Comparison of ENCODE assay signal across 37 cellular contexts in the genomic region with DNA sequence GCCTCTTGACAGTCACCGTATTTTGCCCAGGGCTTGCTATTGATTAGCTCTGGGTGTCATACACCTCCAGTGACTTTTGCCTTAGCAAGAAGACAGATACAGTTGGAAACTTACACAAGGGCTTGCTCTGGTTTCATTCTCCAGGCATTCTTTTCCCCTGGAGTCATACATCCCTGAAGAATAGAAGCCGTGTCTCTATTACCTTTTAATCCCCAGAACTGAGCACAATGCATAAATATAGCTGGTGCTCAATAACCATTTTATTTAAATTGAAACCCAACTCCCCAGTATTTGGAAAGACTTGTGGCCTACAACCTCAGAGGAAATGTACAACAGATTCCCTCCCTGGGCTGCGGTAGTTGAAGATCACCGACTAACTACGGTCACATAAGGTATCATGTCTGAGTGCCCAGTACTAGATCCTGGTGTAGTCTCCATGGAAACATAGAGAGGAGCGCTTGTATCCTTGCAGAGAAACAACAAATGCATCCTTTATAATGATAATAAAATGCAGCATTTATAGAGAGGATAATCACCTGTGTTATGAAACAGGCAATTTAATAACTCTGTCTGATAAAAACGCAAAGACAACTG.
"Had no signal": no experiment of that assay in that cellular context is flagged by ENCODE, and none has a peak within 500 bp of the region (broad histone marks: within the 10 kb centered on the region; RNA-seq: fewer than 3 reads in every experiment).

No MANE protein-coding gene starts in this region.

- H3K4me1 Mint-ChIP-seq: activated CD4-positive, alpha-beta T cell treated with anti-CD3 and anti-CD28 coated beads for 36 hours; activated CD4-positive, alpha-beta T cell treated with anti-CD3 and anti-CD28 coated beads, Interleukin-2, amount 10 ng/mL, durations not matched to agents 7 days and 5 days; activated naive CD8-positive, alpha-beta T cell treated with anti-CD3 and anti-CD28 coated beads for 36 hours; activated T-helper 17 cell treated with anti-CD3 and anti-CD28 coated beads, Interleukin-2, amount 50 U/mL, for 72 hours; WTC11 had no signal

- H3K4me3 Mint-ChIP-seq: activated CD4-positive, alpha-beta memory T cell treated with anti-CD3 and anti-CD28 coated beads, Interleukin-2, amount 10 ng/mL, durations not matched to agents 7 days and 5 days; activated CD4-positive, alpha-beta T cell treated with anti-CD3 and anti-CD28 coated beads for 36 hours; activated CD4-positive, alpha-beta T cell treated with anti-CD3 and anti-CD28 coated beads, Interleukin-2, amount 10 ng/mL, durations not matched to agents 7 days and 5 days; activated CD8-positive, alpha-beta memory T cell treated with anti-CD3 and anti-CD28 coated beads, Interleukin-2, amount 10 ng/mL, durations not matched to agents 7 days and 5 days; activated CD8-positive, alpha-beta T cell treated with anti-CD3 and anti-CD28 coated beads, Interleukin-2, amount 10 ng/mL, durations not matched to agents 7 days and 5 days; activated naive CD4-positive, alpha-beta T cell treated with anti-CD3 and anti-CD28 coated beads for 36 hours; activated naive CD8-positive, alpha-beta T cell treated with anti-CD3 and anti-CD28 coated beads for 36 hours; activated T-cell treated with anti-CD3 and anti-CD28 coated beads, Interleukin-2, amount 50 U/mL, for 24 hours; activated T-helper 17 cell treated with anti-CD3 and anti-CD28 coated beads, Interleukin-2, amount 50 U/mL, for 72 hours; T-helper 1 cell treated with Interleukin-12 subunit alpha and Interleukin-12 subunit beta and Interleukin-4 antibody, amounts not matched to agents 30 μg/mL and 1 μg/mL, for 36 hours; T-helper 2 cell treated with Interferon-gamma antibody and Interleukin-4, amounts not matched to agents 5 μg/mL and 100 μg/mL, for 36 hours; WTC11 had no signal

- H3K4me1 ChIP-seq: adrenal gland, body of pancreas, breast epithelium had no signal

- ATAC-seq: activated CD4-positive, alpha-beta T cell treated with anti-CD3 and anti-CD28 coated beads for 36 hours; activated CD4-positive, CD25-positive, alpha-beta regulatory T cell treated with anti-CD3 and anti-CD28 coated beads, Interleukin-2, amount 50 U/mL, for 24 hours; activated CD8-positive, alpha-beta memory T cell treated with anti-CD3 and anti-CD28 coated beads, Interleukin-2, amount 10 ng/mL, durations not matched to agents 7 days and 5 days; activated CD8-positive, alpha-beta T cell treated with anti-CD3 and anti-CD28 coated beads, Interleukin-2, amount 10 ng/mL, durations not matched to agents 7 days and 5 days; activated naive CD4-positive, alpha-beta T cell treated with anti-CD3 and anti-CD28 coated beads, Interleukin-2, amount 50 U/mL, for 72 hours; activated T-helper 17 cell treated with anti-CD3 and anti-CD28 coated beads, Interleukin-2, amount 50 U/mL, for 72 hours; body of pancreas; WTC11 had no signal

- H3K27ac Mint-ChIP-seq: activated CD4-positive, alpha-beta memory T cell treated with anti-CD3 and anti-CD28 coated beads, Interleukin-2, amount 10 ng/mL, durations not matched to agents 7 days and 5 days; activated CD4-positive, alpha-beta T cell treated with anti-CD3 and anti-CD28 coated beads for 36 hours; activated CD4-positive, alpha-beta T cell treated with anti-CD3 and anti-CD28 coated beads, Interleukin-2, amount 10 ng/mL, durations not matched to agents 7 days and 5 days; activated CD8-positive, alpha-beta memory T cell treated with anti-CD3 and anti-CD28 coated beads, Interleukin-2, amount 10 ng/mL, durations not matched to agents 7 days and 5 days; activated CD8-positive, alpha-beta T cell treated with anti-CD3 and anti-CD28 coated beads, Interleukin-2, amount 10 ng/mL, durations not matched to agents 7 days and 5 days; activated naive CD4-positive, alpha-beta T cell treated with anti-CD3 and anti-CD28 coated beads for 36 hours; activated naive CD4-positive, alpha-beta T cell treated with anti-CD3 and anti-CD28 coated beads, Interleukin-2, amount 50 U/mL, for 72 hours; activated naive CD8-positive, alpha-beta T cell treated with anti-CD3 and anti-CD28 coated beads for 36 hours; activated T-cell treated with anti-CD3 and anti-CD28 coated beads, Interleukin-2, amount 50 U/mL, for 24 hours; activated T-helper 17 cell treated with anti-CD3 and anti-CD28 coated beads, Interleukin-2, amount 50 U/mL, for 72 hours; T-helper 1 cell treated with Interleukin-12 subunit alpha and Interleukin-12 subunit beta and Interleukin-4 antibody, amounts not matched to agents 30 μg/mL and 1 μg/mL, for 36 hours; T-helper 2 cell treated with Interferon-gamma antibody and Interleukin-4, amounts not matched to agents 5 μg/mL and 100 μg/mL, for 36 hours; WTC11 had no signal

- H3K36me3 ChIP-seq: adrenal gland, brain microvascular endothelial cell, breast epithelium, WERI-Rb-1 had no signal

- H3K9me3 ChIP-seq: adrenal gland, body of pancreas, breast epithelium had no signal

- H3K9me3 Mint-ChIP-seq: activated CD4-positive, alpha-beta memory T cell treated with anti-CD3 and anti-CD28 coated beads, Interleukin-2, amount 10 ng/mL, durations not matched to agents 7 days and 5 days; activated CD4-positive, alpha-beta T cell treated with anti-CD3 and anti-CD28 coated beads, Interleukin-2, amount 10 ng/mL, durations not matched to agents 7 days and 5 days; activated naive CD4-positive, alpha-beta T cell treated with anti-CD3 and anti-CD28 coated beads for 36 hours; activated naive CD4-positive, alpha-beta T cell treated with anti-CD3 and anti-CD28 coated beads, Interleukin-2, amount 50 U/mL, for 72 hours; activated naive CD8-positive, alpha-beta T cell treated with anti-CD3 and anti-CD28 coated beads for 36 hours; activated T-cell treated with anti-CD3 and anti-CD28 coated beads, Interleukin-2, amount 50 U/mL, for 24 hours; activated T-helper 17 cell treated with anti-CD3 and anti-CD28 coated beads, Interleukin-2, amount 50 U/mL, for 72 hours; T-helper 1 cell treated with Interleukin-12 subunit alpha and Interleukin-12 subunit beta and Interleukin-4 antibody, amounts not matched to agents 30 μg/mL and 1 μg/mL, for 36 hours; T-helper 2 cell treated with Interferon-gamma antibody and Interleukin-4, amounts not matched to agents 5 μg/mL and 100 μg/mL, for 36 hours had no signal

- H3K27me3 Mint-ChIP-seq: activated CD4-positive, alpha-beta memory T cell treated with anti-CD3 and anti-CD28 coated beads, Interleukin-2, amount 10 ng/mL, durations not matched to agents 7 days and 5 days; activated CD4-positive, alpha-beta T cell treated with anti-CD3 and anti-CD28 coated beads for 36 hours; activated CD4-positive, alpha-beta T cell treated with anti-CD3 and anti-CD28 coated beads, Interleukin-2, amount 10 ng/mL, durations not matched to agents 7 days and 5 days; activated CD8-positive, alpha-beta memory T cell treated with anti-CD3 and anti-CD28 coated beads, Interleukin-2, amount 10 ng/mL, durations not matched to agents 7 days and 5 days; activated naive CD8-positive, alpha-beta T cell treated with anti-CD3 and anti-CD28 coated beads for 36 hours; activated T-cell treated with anti-CD3 and anti-CD28 coated beads, Interleukin-2, amount 50 U/mL, for 24 hours; activated T-helper 17 cell treated with anti-CD3 and anti-CD28 coated beads, Interleukin-2, amount 50 U/mL, for 72 hours had no signal

- H3K27ac ChIP-seq: adrenal gland, body of pancreas, brain microvascular endothelial cell, breast epithelium, WERI-Rb-1 had no signal

- DNase-seq: activated CD4-positive, alpha-beta memory T cell treated with anti-CD3 and anti-CD28 coated beads, Interleukin-2, amount 10 ng/mL, durations not matched to agents 7 days and 5 days; activated CD4-positive, alpha-beta T cell treated with anti-CD3 and anti-CD28 coated beads for 1 hour; activated CD4-positive, alpha-beta T cell treated with anti-CD3 and anti-CD28 coated beads for 36 hours; activated CD4-positive, alpha-beta T cell treated with anti-CD3 and anti-CD28 coated beads for 48 hours; activated CD4-positive, alpha-beta T cell treated with anti-CD3 and anti-CD28 coated beads, Interleukin-2, amount 10 ng/mL, durations not matched to agents 7 days and 5 days; activated CD4-positive, alpha-beta T cell treated with anti-CD3 and anti-CD28 coated beads, Interleukin-2, amount 50 U/mL, for 48 hours; activated CD4-positive, CD25-positive, alpha-beta regulatory T cell; activated CD8-positive, alpha-beta memory T cell treated with anti-CD3 and anti-CD28 coated beads for 24 hours; activated CD8-positive, alpha-beta memory T cell treated with anti-CD3 and anti-CD28 coated beads, Interleukin-2, amount 10 ng/mL, durations not matched to agents 7 days and 5 days; activated CD8-positive, alpha-beta memory T cell treated with anti-CD3 and anti-CD28 coated beads, Interleukin-2, amount 50 U/mL, for 48 hours; activated CD8-positive, alpha-beta T cell treated with anti-CD3 and anti-CD28 coated beads, Interleukin-2, amount 10 ng/mL, durations not matched to agents 7 days and 5 days; activated effector memory CD4-positive, alpha-beta T cell treated with anti-CD3 and anti-CD28 coated beads, Interleukin-2, amount 50 U/mL, for 16 hours; activated gamma-delta T cell treated with Interleukin-2 at 50 U/mL for 16 hours; activated naive CD4-positive, alpha-beta T cell; activated naive CD4-positive, alpha-beta T cell treated with anti-CD3 and anti-CD28 coated beads for 36 hours; activated naive CD4-positive, alpha-beta T cell treated with anti-CD3 and anti-CD28 coated beads, Interleukin-2, amount 50 U/mL, for 16 hours; activated naive CD8-positive, alpha-beta T cell treated with anti-CD3 and anti-CD28 coated beads for 36 hours; activated T-cell treated with anti-CD3 and anti-CD28 coated beads, Interleukin-2, amount 50 U/mL, for 24 hours; activated T-cell treated with anti-CD3 and anti-CD28 coated beads, Interleukin-2, amount 50 U/mL, for 48 hours; adrenal gland; amniotic stem cell; aorta; body of pancreas; brain microvascular endothelial cell; central memory CD4-positive, alpha-beta T cell; SW 1271; T-helper 1 cell; T-helper 2 cell; T-helper 9 cell; WERI-Rb-1 had no signal

- H3K36me3 Mint-ChIP-seq: activated CD8-positive, alpha-beta memory T cell treated with anti-CD3 and anti-CD28 coated beads, Interleukin-2, amount 10 ng/mL, durations not matched to agents 7 days and 5 days; activated naive CD4-positive, alpha-beta T cell treated with anti-CD3 and anti-CD28 coated beads, Interleukin-2, amount 50 U/mL, for 72 hours; activated naive CD8-positive, alpha-beta T cell treated with anti-CD3 and anti-CD28 coated beads for 36 hours; WTC11 had no signal

- H3K4me3 ChIP-seq: adrenal gland, body of pancreas, breast epithelium had no signal

- H3K27me3 ChIP-seq: adrenal gland, body of pancreas, brain microvascular endothelial cell, breast epithelium had no signal
